In genomic region chr6:133894795-133895401, GRCh38 we compare ENCODE assay signal across 16 cellular contexts. TPM values are rescaled to one million over a fixed set of nuclear protein-coding genes. Genes with fewer than 3 reads are reported as not detected.
DNase-seq lines count a peak whose midpoint lies in the region; ATAC-seq, FAIRE-seq and TF ChIP-seq lines count a peak whose summit lies in the region.
"Had no signal": no experiment of that assay in that cellular context is flagged by ENCODE, and none has a peak within 500 bp of the region (broad histone marks: within the 10 kb centered on the region; RNA-seq: fewer than 3 reads in every experiment).

No MANE protein-coding gene starts in this region.

- intact Hi-C loops in uterus (cut with DNase I; ENCODE audit: low total_unique reads): no loop called here

- peaks cover 84% of the 10 kb centered on the region for H3K27me3 Mint-ChIP-seq in chondrocyte (ENCODE audit: low read depth)

- H3K4me3 Mint-ChIP-seq in chondrocyte (ENCODE audit: unreplicated experiment): no peak overlapping the region
- H3K4me3 Mint-ChIP-seq: activated CD4-positive, alpha-beta T cell treated with anti-CD3 and anti-CD28 coated beads for 36 hours; activated T-cell treated with anti-CD3 and anti-CD28 coated beads, Interleukin-2, amount 50 U/mL, for 24 hours; effector memory CD8-positive, alpha-beta T cell; T-helper 1 cell treated with Interleukin-12 subunit alpha and Interleukin-12 subunit beta and Interleukin-4 antibody, amounts not matched to agents 30 μg/mL and 1 μg/mL, for 36 hours had no signal

- H3K36me3 Mint-ChIP-seq in chondrocyte (ENCODE audit: low read depth): peaks cover 2% of the 10 kb centered on the region

- peaks cover 25% of the 10 kb centered on the region for H3K4me1 ChIP-seq in muscle layer of colon (ENCODE audit: insufficient read depth, low read length)
- H3K4me1 ChIP-seq in uterus: no peaks in the 10 kb centered on the region

- ATAC-seq in HG03521 (IDR thresholded peaks at IDR 0.05; ENCODE audit: unreplicated experiment): no peak
- ATAC-seq: activated CD4-positive, alpha-beta T cell treated with anti-CD3 and anti-CD28 coated beads for 36 hours; effector memory CD8-positive, alpha-beta T cell had no signal

- FAIRE-seq in frontal cortex (lab: Jason Lieb, UNC): no peak
- FAIRE-seq: A204.1 had no signal

- peaks cover 27% of the 10 kb centered on the region for H3K4me1 Mint-ChIP-seq in chondrocyte (ENCODE audit: low read depth)

- H3K27me3 ChIP-seq in muscle layer of colon (ENCODE audit: control insufficient read depth in 1 of 2, insufficient read depth in 2 of 2, low read length in 2 of 2) (peaks cover 42 to 67% of the 10 kb centered on the region in 2 donors), uterus (peaks cover 0 to 16% of the 10 kb centered on the region in 2 donors)

- H3K4me3 ChIP-seq in muscle layer of colon (ENCODE audit: low read depth in 1 of 2, low read length in 2 of 2): peak overlapping the region in 1 of 2 donors; percentile 47
- H3K4me3 ChIP-seq in uterus: no peak overlapping the region

- no peak overlapping the region for H3K27ac Mint-ChIP-seq in chondrocyte (ENCODE audit: unreplicated experiment)
- H3K27ac Mint-ChIP-seq: activated CD4-positive, alpha-beta T cell treated with anti-CD3 and anti-CD28 coated beads for 36 hours; activated T-cell treated with anti-CD3 and anti-CD28 coated beads, Interleukin-2, amount 50 U/mL, for 24 hours; effector memory CD8-positive, alpha-beta T cell; T-helper 1 cell treated with Interleukin-12 subunit alpha and Interleukin-12 subunit beta and Interleukin-4 antibody, amounts not matched to agents 30 μg/mL and 1 μg/mL, for 36 hours had no signal

- peak; percentile 10 to 32 for DNase-seq in NCI-H524 (lab: John Stamatoyannopoulos, UW)
- DNase-seq in NCI-H524 treated with DMSO at 0.1 percent for 48 hours (lab: John Stamatoyannopoulos, UW): no peak
- peak; percentile 11 for DNase-seq in glomerular visceral epithelial cell (ENCODE audit: extremely low spot score)
- DNase-seq in uterus: peak; percentile 50 to 56
- no peak for DNase-seq in frontal cortex (ENCODE audit: low spot score in 2 of 2)
- no peak for DNase-seq in chondrocyte (ENCODE audit: low spot score)
- DNase-seq: activated CD4-positive, alpha-beta T cell treated with anti-CD3 and anti-CD28 coated beads for 36 hours; activated T-cell treated with anti-CD3 and anti-CD28 coated beads, Interleukin-2, amount 50 U/mL, for 24 hours; amygdala; effector memory CD8-positive, alpha-beta T cell; MM.1S; substantia nigra had no signal

- no peak for TF ChIP-seq POLR2A in uterus (IDR thresholded peaks at IDR 0.05)

- H3K27ac ChIP-seq in muscle layer of colon (ENCODE audit: low read depth, low read length): peak overlapping the region; percentile 41
- peak overlapping the region; percentile 39 to 63 for H3K27ac ChIP-seq in uterus

- peaks cover 3% of the 10 kb centered on the region for H3K9me3 Mint-ChIP-seq in chondrocyte (ENCODE audit: low read depth)
- H3K9me3 Mint-ChIP-seq: activated T-cell treated with anti-CD3 and anti-CD28 coated beads, Interleukin-2, amount 50 U/mL, for 24 hours; effector memory CD8-positive, alpha-beta T cell; T-helper 1 cell treated with Interleukin-12 subunit alpha and Interleukin-12 subunit beta and Interleukin-4 antibody, amounts not matched to agents 30 μg/mL and 1 μg/mL, for 36 hours had no signal

- no peaks in the 10 kb centered on the region for H3K9me3 ChIP-seq in muscle layer of colon (ENCODE audit: low read length)
- H3K9me3 ChIP-seq in uterus: no peaks in the 10 kb centered on the region

- TF ChIP-seq CTCF in uterus (IDR thresholded peaks at IDR 0.05) (peak in 1 of 4 experiments; percentile 8), chondrocyte (IDR thresholded peaks at IDR 0.05) (no peak)

- no peaks in the 10 kb centered on the region for H3K36me3 ChIP-seq in muscle layer of colon (ENCODE audit: insufficient read depth, low read length)
- H3K36me3 ChIP-seq in uterus: no peaks in the 10 kb centered on the region

- no peak overlapping the region for H3K9ac ChIP-seq in muscle layer of colon (ENCODE audit: low read length)

RNA-seq across cellular contexts. Expression of gene TCF21, which starts 6.0 kb away (rescaled TPM):
- total RNA-seq in uterus (1 to 10 TPM; 1.5 to 9.1 (median 4.7) TPM), frontal cortex (not detected), chondrocyte (not detected in 3 replicates)
- total RNA-seq: activated CD4-positive, alpha-beta T cell treated with anti-CD3 and anti-CD28 coated beads for 36 hours had no signal

RNA-seq across cellular contexts. Expression of gene TBPL1, which starts 58.1 kb away (rescaled TPM):
- 10 to 100 TPM in 3 of 4 donors, 1 to 10 TPM in 1; 4.4 to 30.6 (median 19.7) TPM for total RNA-seq in uterus
- 29.3 TPM for total RNA-seq in frontal cortex
- total RNA-seq in chondrocyte: 27.2 to 28.5 TPM (median 28.1 TPM) in 3 replicates

Comparison
In these comparisons a context has a peak if more than half of its experiments do, and no peak if none do; other contexts are left out.
1. DNase-seq: peak in NCI-H524 (2 of 2), glomerular visceral epithelial cell (single experiment) and uterus (2 of 2); none in NCI-H524 treated with DMSO at 0.1 percent for 48 hours (single experiment), frontal cortex (0 of 2) and chondrocyte (single experiment).